ENCODE assay signal across 1 cellular context in the genomic region with DNA sequence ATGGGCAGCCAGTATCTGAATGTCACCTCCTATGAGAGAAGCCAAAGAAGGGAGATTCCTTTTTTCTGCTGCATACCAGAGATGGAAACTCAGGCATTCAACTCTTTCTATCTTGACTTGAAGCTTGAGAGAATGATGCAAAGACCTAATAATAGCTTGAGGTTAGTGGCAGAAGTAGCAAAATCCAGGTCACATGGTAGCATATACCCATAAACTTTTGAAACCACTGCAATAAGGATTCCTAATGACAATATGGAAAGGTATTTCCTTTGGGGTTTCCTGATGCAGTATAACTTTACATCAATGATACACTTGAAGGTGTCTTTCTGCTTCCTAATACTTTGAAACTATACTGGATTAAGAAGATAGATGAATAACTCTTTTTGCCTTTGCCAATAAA.
TF ChIP-seq lines count a peak whose summit lies in the region.

No MANE protein-coding gene starts in this region.

TF ChIP-seq in SK-N-SH treated with all-trans-retinoic acid at 6 μM for 48 hours, 23 proteins besides CTCF, POLR2A, EP300 and RAD21 (continued from another document):
- no peak for TF ChIP-seq POU6F1 (CRISPR knock-in tag; IDR thresholded peaks at IDR 0.05; ENCODE audit: borderline replicate concordance, low read depth)
